7 cellular contexts compared by ENCODE assay signal in genomic region chr12:21169878-21170472, GRCh38. TPM values are rescaled to one million over a fixed set of nuclear protein-coding genes. Genes with fewer than 3 reads are reported as not detected.
DNase-seq lines count a peak whose midpoint lies in the region; ATAC-seq, FAIRE-seq and TF ChIP-seq lines count a peak whose summit lies in the region.

No MANE protein-coding gene starts in this region.

- H3K79me2 ChIP-seq in PC-3 (ENCODE audit: low read length) = no peaks in the 10 kb centered on the region

- H4K20me1 ChIP-seq in PC-3 (ENCODE audit: low read length) = no peaks in the 10 kb centered on the region

- no peaks in the 10 kb centered on the region for H3K4me1 ChIP-seq in PC-3 (ENCODE audit: insufficient read depth, low read length)
- H3K4me1 ChIP-seq in mucosa of descending colon (ENCODE audit: low read depth) = no peaks in the 10 kb centered on the region

- intact Hi-C loops in PC-3 (cut with micrococcal nuclease) = loop anchor here (1.0 to 10.0 kb wide), 4 partner anchors 105 to 524 kb away; no protein-coding TSS in a partner anchor
- intact Hi-C loops in mucosa of descending colon (cut with DNase I, micrococcal nuclease) = no loop called here

- H3K4me2 ChIP-seq in PC-3 (ENCODE audit: low read length) = no peak overlapping the region

- DNase-seq in EH (ENCODE audit: low read depth) = peak; percentile 43
- peak; percentile 69 for DNase-seq in HT-29 (ENCODE audit: low spot score)
- peak; percentile 54 for DNase-seq in PC-3
- DNase-seq in bronchial epithelial cell (ENCODE audit: low read depth) = peak; percentile 43
- peak in 1 of 3 donors; percentile 55 for DNase-seq in mucosa of descending colon
- no peak for DNase-seq in DMS79 treated with DMSO at 0.1 percent for 48 hours (lab: John Stamatoyannopoulos, UW)

- H3K9ac ChIP-seq in PC-3 (ENCODE audit: low read length) = no peak overlapping the region

- H3K27me3 ChIP-seq in PC-3 (ENCODE audit: low read length) (no peaks in the 10 kb centered on the region), bronchial epithelial cell (ENCODE audit: control insufficient read depth, insufficient read depth, low read length) (no peaks in the 10 kb centered on the region)

- no peaks in the 10 kb centered on the region for H3K9me3 ChIP-seq in PC-3 (ENCODE audit: low read length)
- H3K9me3 ChIP-seq in mucosa of descending colon = no peaks in the 10 kb centered on the region

- TF ChIP-seq CTCF in PC-3 (conservative IDR thresholded peaks at IDR 0.05; ENCODE audit: low read depth, low read length) (peak; percentile 85), bronchial epithelial cell (IDR thresholded peaks at IDR 0.05; ENCODE audit: insufficient read depth, low read length, severe bottlenecking) (peak; percentile 76), mucosa of descending colon (IDR thresholded peaks at IDR 0.05) (peak; percentile 13)

- ATAC-seq in GM19463 (IDR thresholded peaks at IDR 0.05; ENCODE audit: unreplicated experiment) = peak; percentile 65
- no peak for ATAC-seq in PC-3
- ATAC-seq in mucosa of descending colon = no peak

- H3F3A ChIP-seq in PC-3 (ENCODE audit: low read length, unreplicated experiment) = no peaks in the 10 kb centered on the region

- no peak overlapping the region for H2AFZ ChIP-seq in PC-3 (ENCODE audit: low read length)

- CTCF ChIA-PET in PC-3 (lab: Charles Lee) = no interaction called here

- H3K4me3 ChIP-seq in PC-3 (ENCODE audit: low read length) (no peak overlapping the region), bronchial epithelial cell (ENCODE audit: low read depth, low read length) (no peak overlapping the region), mucosa of descending colon (no peak overlapping the region)

- H3K36me3 ChIP-seq in PC-3 (ENCODE audit: low read depth, low read length) = no peaks in the 10 kb centered on the region; the same call in 1 of the 2 replicates
- H3K36me3 ChIP-seq in bronchial epithelial cell (ENCODE audit: control insufficient read depth, insufficient read depth, low read length) = no peaks in the 10 kb centered on the region
- H3K36me3 ChIP-seq in mucosa of descending colon (ENCODE audit: low read depth) = no peaks in the 10 kb centered on the region

- FAIRE-seq in bronchial epithelial cell (lab: Jason Lieb, UNC) = no peak

- POLR2A ChIA-PET in PC-3 (lab: Charles Lee; ENCODE audit: unreplicated experiment) = no interaction called here

- no peaks in the 10 kb centered on the region for H3K9me2 ChIP-seq in PC-3 (replicated peaks; ENCODE audit: low read length)

- no peak overlapping the region for H3K27ac ChIP-seq in PC-3 (ENCODE audit: low read length)

- no TSS peak for BruUV-seq in PC-3 (replicated peaks; lab: Mats Ljungman, UMichigan)

RNA-seq across cellular contexts. Expression of gene SLCO1B1, which starts 39.0 kb away (rescaled TPM):
- 0.21 and 0.36 TPM in 2 replicates for total RNA-seq in HT-29 (2014; rRNA removed; shearing (Covaris generic))
- total RNA-seq in PC-3 (2014; rRNA removed) (not detected in 2 replicates), bronchial epithelial cell (not detected in 2 replicates), mucosa of descending colon (not detected)

Comparison
In these comparisons a context has a peak if more than half of its experiments do, and no peak if none do; other contexts are left out.
1. CTCF ChIP-seq: peak in every context shown above with its lines; median percentile 85 in PC-3; 76 in bronchial epithelial cell; 13 in mucosa of descending colon.